25 cellular contexts compared by ENCODE assay signal in the genomic region with DNA sequence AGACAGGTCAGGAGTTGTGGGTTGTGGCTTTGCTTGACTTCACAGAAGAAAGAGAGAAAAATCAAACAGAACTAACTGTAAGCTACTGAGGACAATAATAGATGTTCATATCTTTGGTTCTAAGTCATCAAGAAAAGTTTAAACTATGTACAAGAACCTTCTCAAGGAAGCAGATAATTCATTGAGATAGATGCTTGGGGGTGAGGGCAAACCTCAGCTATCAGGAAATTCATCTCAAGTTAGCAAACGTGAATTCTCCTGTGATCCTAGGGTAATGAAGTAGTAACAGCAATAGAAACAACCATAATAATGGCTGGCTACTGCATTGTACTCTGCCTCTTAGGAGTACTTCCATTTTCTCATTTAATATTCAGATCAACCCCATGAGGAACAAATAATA.
A peak's percentile ranks its signal among the peaks of the same experiment; 100 is the strongest.
DNase-seq lines count a peak whose midpoint lies in the region; ATAC-seq, FAIRE-seq and TF ChIP-seq lines count a peak whose summit lies in the region.
"Had no signal": no experiment of that assay in that cellular context is flagged by ENCODE, and none has a peak within 500 bp of the region (broad histone marks: within the 10 kb centered on the region; RNA-seq: fewer than 3 reads in every experiment).

No MANE protein-coding gene starts in this region.

- intact Hi-C loops in Right ventricle myocardium inferior (cut with DNase I) (no loop called here), lower lobe of right lung (cut with DNase I) (no loop called here), stomach (cut with DNase I; ENCODE audit: low total_unique reads) (no loop called here)

- ATAC-seq in Right ventricle myocardium inferior (no peak), lower lobe of right lung (no peak)
- ATAC-seq: A549; activated T-cell treated with anti-CD3 and anti-CD28 coated beads, Interleukin-2, amount 50 U/mL, for 4 hours; naive thymus-derived CD4-positive, alpha-beta T cell had no signal

- TF ChIP-seq CTCF in right atrium auricular region (IDR thresholded peaks at IDR 0.05) (no peak), lower lobe of right lung (IDR thresholded peaks at IDR 0.05) (no peak), stomach (IDR thresholded peaks at IDR 0.05) (no peak), D721Med (IDR thresholded peaks at IDR 0.05; ENCODE audit: insufficient read depth, missing control alignments) (no peak)

- no peaks in the 10 kb centered on the region for H3K27me3 ChIP-seq in right atrium auricular region
- no peaks in the 10 kb centered on the region for H3K27me3 ChIP-seq in lower lobe of right lung (ENCODE audit: low read depth)
- no peaks in the 10 kb centered on the region for H3K27me3 ChIP-seq in stomach
- H3K27me3 ChIP-seq in MG63, result no peaks in the 10 kb centered on the region
- H3K27me3 ChIP-seq: BE2C, right lobe of liver had no signal

- no peak for DNase-seq in right atrium auricular region (ENCODE audit: low spot score)
- no peak for DNase-seq in Right ventricle myocardium inferior (ENCODE audit: missing footprints)
- no peak for DNase-seq in lower lobe of right lung
- no peak for DNase-seq in stomach
- DNase-seq in stimulated activated CD4-positive, alpha-beta T cell treated with anti-CD3 and anti-CD28 coated beads, Interleukin-2, amount 100 ng/mL, for 24 hours, result no peak
- no peak for DNase-seq in Ammon's horn (ENCODE audit: low spot score)
- no peak for DNase-seq in D721Med (ENCODE audit: insufficient read length, low spot score)
- no peak for DNase-seq in MG63
- DNase-seq: activated CD4-positive, CD25-positive, alpha-beta regulatory T cell treated with anti-CD3 and anti-CD28 coated beads, Interleukin-2, amount 50 U/mL, for 72 hours; activated CD8-positive, alpha-beta memory T cell treated with anti-CD3 and anti-CD28 coated beads for 24 hours; activated naive CD4-positive, alpha-beta T cell; activated T-cell treated with anti-CD3 and anti-CD28 coated beads, Interleukin-2, amount 50 U/mL, for 4 hours; BE2C; DND-41; islet precursor cell; naive thymus-derived CD4-positive, alpha-beta T cell; NCI-H1092 treated with DMSO at 0.1 percent for 48 hours; NCI-H2081; NCI-H446 treated with DMSO at 0.1 percent for 48 hours; OCI-M1; right lobe of liver; SHP77 treated with DMSO at 0.1 percent for 48 hours had no signal

- TF ChIP-seq POLR2A in stomach (IDR thresholded peaks at IDR 0.05), result no peak

- H3K4me1 ChIP-seq in right atrium auricular region (peaks cover 0 to 27% of the 10 kb centered on the region in 2 donors), lower lobe of right lung (peaks cover 9% of the 10 kb centered on the region), stomach (peaks cover 0 to 21% (median 0%) of the 10 kb centered on the region in 4 donors)
- H3K4me1 ChIP-seq: BE2C, right lobe of liver had no signal

- H3K27ac ChIP-seq in right atrium auricular region (peak overlapping the region; percentile 56 to 71), lower lobe of right lung (peak overlapping the region; percentile 63), stomach (peak overlapping the region in 4 of 5 donors; percentile 35 to 54 (median 46))
- H3K27ac ChIP-seq: A549, right lobe of liver had no signal

- H3K9me3 ChIP-seq in right atrium auricular region (no peaks in the 10 kb centered on the region), lower lobe of right lung (no peaks in the 10 kb centered on the region), stomach (no peaks in the 10 kb centered on the region), MG63 (no peaks in the 10 kb centered on the region)
- H3K9me3 ChIP-seq: A549, BE2C, right lobe of liver had no signal

- H3K4me3 ChIP-seq in right atrium auricular region (no peak overlapping the region), lower lobe of right lung (no peak overlapping the region), stomach (no peak overlapping the region), MG63 (no peak overlapping the region)
- H3K4me3 ChIP-seq: A549, right lobe of liver had no signal

- 35 to 53% (median 42%) methylated on average over 1 of the region's 1 CpG for WGBS in stomach, 5 donors

- no peak for FAIRE-seq in D721Med (lab: Jason Lieb, UNC)
- FAIRE-seq: A549, GM12891, TTC549 had no signal

- H3K36me3 ChIP-seq in right atrium auricular region, result no peaks in the 10 kb centered on the region
- H3K36me3 ChIP-seq in lower lobe of right lung, result no peaks in the 10 kb centered on the region
- no peaks in the 10 kb centered on the region for H3K36me3 ChIP-seq in stomach
- H3K36me3 ChIP-seq in MG63, result no peaks in the 10 kb centered on the region
- H3K36me3 ChIP-seq: BE2C, right lobe of liver had no signal

- TF ChIP-seq EP300 in stomach (IDR thresholded peaks at IDR 0.05), result no peak
